In the genomic region with DNA sequence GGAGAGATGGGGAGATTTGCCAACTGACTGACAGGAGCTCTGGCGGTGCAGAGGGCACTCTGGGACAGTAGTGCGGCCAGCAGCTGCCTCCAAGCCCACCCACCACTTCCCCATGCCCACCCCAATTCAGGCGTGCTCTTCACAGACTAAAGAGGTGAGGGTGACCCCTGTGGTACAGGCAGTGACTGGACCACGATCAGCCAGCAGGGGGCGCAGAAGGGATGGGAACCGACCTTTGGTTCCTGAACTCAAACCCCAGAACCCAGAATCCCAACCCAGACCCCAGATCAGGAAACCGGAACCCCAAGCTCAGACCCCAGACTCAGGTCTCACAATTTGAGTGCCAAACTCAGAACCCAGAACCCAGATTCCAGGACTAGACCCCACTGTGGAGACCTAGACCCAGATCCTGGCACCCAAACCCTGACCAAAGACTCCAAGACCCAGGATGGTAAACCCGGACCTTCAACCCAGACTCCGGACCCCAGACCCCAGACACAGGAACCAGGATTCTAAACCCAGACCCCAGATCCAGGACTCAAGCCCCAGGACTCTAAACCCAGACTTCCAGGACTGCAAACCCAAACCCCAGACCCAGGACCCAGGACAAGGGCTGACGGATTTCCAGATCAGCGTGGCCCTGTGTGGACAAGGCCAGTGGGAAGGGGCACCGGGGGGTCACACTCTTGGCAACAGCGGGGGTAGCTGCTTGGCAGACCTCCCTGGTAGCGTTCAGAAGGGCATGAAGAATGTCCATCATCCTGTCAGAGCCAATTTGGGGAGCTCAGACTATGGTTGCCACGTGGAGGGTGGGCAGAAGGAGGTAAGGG, we compare ENCODE assay signal across 8 cellular contexts. TPM values are rescaled to one million over a fixed set of nuclear protein-coding genes. Genes with fewer than 3 reads are reported as not detected.
DNase-seq lines count a peak whose midpoint lies in the region; ATAC-seq and TF ChIP-seq lines count a peak whose summit lies in the region.

No MANE protein-coding gene starts in this region.

- H3K4me1 Mint-ChIP-seq in nephron progenitor cell = peaks cover 44% of the 10 kb centered on the region

- peak; percentile 78 for TF ChIP-seq CTCF in nephron progenitor cell (IDR thresholded peaks at IDR 0.05)

- H3K36me3 Mint-ChIP-seq in nephron progenitor cell (ENCODE audit: low read depth) = no peaks in the 10 kb centered on the region

- no peak overlapping the region for H3K4me3 Mint-ChIP-seq in nephron progenitor cell

- no peaks in the 10 kb centered on the region for H3K9me3 Mint-ChIP-seq in nephron progenitor cell

- DNase-seq in NCI-H2171 treated with DMSO at 0.1 percent for 48 hours (lab: John Stamatoyannopoulos, UW) (peak; percentile 2), NCI-H2171 (lab: John Stamatoyannopoulos, UW) (no peak), NCI-H69 (lab: John Stamatoyannopoulos, UW) (peak; percentile 35), activated T-cell treated with anti-CD3 and anti-CD28 coated beads for 4 hours (peak; percentile 86), nephron progenitor cell (peak; percentile 94)
- DNase-seq in stimulated activated naive CD4-positive, alpha-beta T cell treated with Interleukin-2 at 50 U/mL for 16 hours (lab: John Stamatoyannopoulos, UW) = peak; percentile 67

- H3K27me3 Mint-ChIP-seq in nephron progenitor cell (ENCODE audit: low read depth, poor library complexity) = peaks cover 10% of the 10 kb centered on the region

- H3K27ac Mint-ChIP-seq in nephron progenitor cell = no peak overlapping the region

- peak; percentile 49 for ATAC-seq in esophagus mucosa
- ATAC-seq in HG02759 (IDR thresholded peaks at IDR 0.05; ENCODE audit: unreplicated experiment) = no peak

RNA-seq across cellular contexts. Expression of gene MYL3, which starts 3.7 kb away (rescaled TPM):
- 0.36 TPM for total RNA-seq in esophagus mucosa

RNA-seq across cellular contexts. Expression of gene PTH1R, which starts 10.6 kb away (rescaled TPM):
- total RNA-seq in esophagus mucosa = 0.28 TPM
